ENCODE assay signal across 12 cellular contexts in the genomic region with DNA sequence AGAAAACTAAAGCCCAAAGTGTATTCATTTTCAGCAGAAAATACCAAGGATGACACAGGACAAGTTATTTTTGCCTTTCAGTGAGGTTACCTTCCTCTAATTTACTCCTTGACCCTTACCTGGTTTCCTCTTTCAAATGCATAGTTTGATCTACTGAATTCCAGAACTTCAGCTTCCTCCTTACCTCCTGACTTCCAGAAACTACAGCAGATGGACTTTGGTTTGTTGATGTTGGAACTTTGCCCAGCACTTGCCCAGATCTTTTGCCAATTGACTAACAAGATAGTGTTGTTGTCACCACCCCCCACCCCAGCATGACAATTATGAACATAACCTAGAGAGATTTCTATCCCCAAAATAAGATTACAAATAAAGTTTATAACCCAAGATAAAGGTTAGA.
DNase-seq lines count a peak whose midpoint lies in the region; ATAC-seq, FAIRE-seq and TF ChIP-seq lines count a peak whose summit lies in the region.
"Had no signal": no experiment of that assay in that cellular context is flagged by ENCODE, and none has a peak within 500 bp of the region (broad histone marks: within the 10 kb centered on the region; RNA-seq: fewer than 3 reads in every experiment).

No MANE protein-coding gene starts in this region.

- H3K4me2 ChIP-seq in Karpas-422 (ENCODE audit: low read depth, low read length, poor library complexity, severe bottlenecking) = no peak overlapping the region
- H3K4me2 ChIP-seq: BLaER1 treated with 17β-estradiol and CSF1 and Interleukin-3, amounts not matched to agents 10 nM and 100 nM had no signal

- peaks cover 1 to 15% (median 10%) of the 10 kb centered on the region in 4 donors for H3K4me1 ChIP-seq in liver (ENCODE audit: control insufficient read depth in 4 of 4, insufficient read depth in 4 of 4, low read length in 3 of 4)
- no peaks in the 10 kb centered on the region for H3K4me1 ChIP-seq in Karpas-422 (ENCODE audit: low read length)

- H4K20me1 ChIP-seq in Karpas-422 (ENCODE audit: insufficient read depth, low read depth, low read length) = no peaks in the 10 kb centered on the region
- H4K20me1 ChIP-seq: BLaER1 treated with 17β-estradiol and CSF1 and Interleukin-3, amounts not matched to agents 10 nM and 100 nM had no signal

- no peaks in the 10 kb centered on the region for H3K9me2 ChIP-seq in Karpas-422 (replicated peaks; ENCODE audit: insufficient read depth, low read length)

- H3K27me3 ChIP-seq in bronchial epithelial cell (ENCODE audit: control insufficient read depth, insufficient read depth, low read length) (no peaks in the 10 kb centered on the region), liver (ENCODE audit: control insufficient read depth in 4 of 4, insufficient read depth in 4 of 4, low read length in 3 of 4) (no peaks in the 10 kb centered on the region), Karpas-422 (ENCODE audit: low read length) (no peaks in the 10 kb centered on the region)
- H3K27me3 ChIP-seq: BLaER1 treated with 17β-estradiol and CSF1 and Interleukin-3, amounts not matched to agents 10 nM and 100 nM had no signal

- no peaks in the 10 kb centered on the region for H3K79me2 ChIP-seq in Karpas-422 (ENCODE audit: low read length)

- H3K27ac ChIP-seq in liver (ENCODE audit: low read depth in 1 of 2, low read length in 2 of 2) (peak overlapping the region in 1 of 2 donors; percentile 60), Karpas-422 (ENCODE audit: low read length) (no peak overlapping the region)
- H3K27ac ChIP-seq: BLaER1 treated with 17β-estradiol and CSF1 and Interleukin-3, amounts not matched to agents 10 nM and 100 nM had no signal

- FAIRE-seq in bronchial epithelial cell (lab: Jason Lieb, UNC) = no peak

- no peak for ATAC-seq in GM19452 (IDR thresholded peaks at IDR 0.05; ENCODE audit: unreplicated experiment)
- ATAC-seq in HG03460 (IDR thresholded peaks at IDR 0.05; ENCODE audit: unreplicated experiment) = no peak

- no peak for TF ChIP-seq CTCF in bronchial epithelial cell (IDR thresholded peaks at IDR 0.05; ENCODE audit: insufficient read depth, low read length, severe bottlenecking)
- TF ChIP-seq CTCF in liver (IDR thresholded peaks at IDR 0.05; ENCODE audit: low read depth, low read length, missing input control) = no peak

- no peak overlapping the region for H2AFZ ChIP-seq in Karpas-422 (ENCODE audit: low read length)

- H3K9me3 ChIP-seq in liver (ENCODE audit: control insufficient read depth in 4 of 4, low read length in 3 of 4) = no peaks in the 10 kb centered on the region
- H3K9me3 ChIP-seq in Karpas-422 (ENCODE audit: low read length) = no peaks in the 10 kb centered on the region
- H3K9me3 ChIP-seq: BLaER1 treated with 17β-estradiol and CSF1 and Interleukin-3, amounts not matched to agents 10 nM and 100 nM had no signal

- H3K4me3 ChIP-seq in bronchial epithelial cell (ENCODE audit: low read depth, low read length) (no peak overlapping the region), liver (ENCODE audit: low read depth in 1 of 3, low read length in 3 of 3) (no peak overlapping the region), Karpas-422 (ENCODE audit: low read length) (no peak overlapping the region)
- H3K4me3 ChIP-seq: BLaER1 treated with 17β-estradiol and CSF1 and Interleukin-3, amounts not matched to agents 10 nM and 100 nM had no signal

- TF ChIP-seq RAD21 in liver (IDR thresholded peaks at IDR 0.05) = peak; percentile 10 to 12

- DNase-seq in DMS 273 (lab: John Stamatoyannopoulos, UW; ENCODE audit: unreplicated experiment) = peak; percentile 81
- DNase-seq in NCI-H2171 treated with DMSO at 0.1 percent for 48 hours (lab: John Stamatoyannopoulos, UW) = peak; percentile 41
- DNase-seq in bronchial epithelial cell (ENCODE audit: low read depth) = peak; percentile 33
- DNase-seq in Karpas-422 = no peak
- no peak for DNase-seq in NCI-H1436 treated with DMSO at 0.1 percent for 48 hours (lab: John Stamatoyannopoulos, UW)
- DNase-seq: activated B cell treated with CpG ODN at 0.5 μM for 24 hours, HFFc6, NCI-H146 had no signal

- H3K36me3 ChIP-seq in bronchial epithelial cell (ENCODE audit: control insufficient read depth, insufficient read depth, low read length) (no peaks in the 10 kb centered on the region), liver (ENCODE audit: control insufficient read depth in 4 of 4, insufficient read depth in 3 of 4, low read depth in 1 of 4, low read length in 3 of 4) (no peaks in the 10 kb centered on the region), Karpas-422 (ENCODE audit: insufficient read depth, low read length) (no peaks in the 10 kb centered on the region)
- H3K36me3 ChIP-seq: BLaER1 treated with 17β-estradiol and CSF1 and Interleukin-3, amounts not matched to agents 10 nM and 100 nM had no signal

- H3K9ac ChIP-seq in liver (ENCODE audit: low read depth in 1 of 2, low read length in 2 of 2) (no peak overlapping the region), Karpas-422 (ENCODE audit: low read length) (no peak overlapping the region)
- H3K9ac ChIP-seq: BLaER1 treated with 17β-estradiol and CSF1 and Interleukin-3, amounts not matched to agents 10 nM and 100 nM had no signal

TF ChIP-seq in liver, 16 proteins besides CTCF, POLR2A, EP300 and RAD21:
- TF ChIP-seq JUND (IDR thresholded peaks at IDR 0.05) (peak; percentile 45 to 73), HNF4A (conservative IDR thresholded peaks at IDR 0.05) (peak; percentile 94 to 95), SP1 (IDR thresholded peaks at IDR 0.05) (peak; percentile 95), FOXA1 (IDR thresholded peaks at IDR 0.05) (peak; percentile 79), HNF4G (IDR thresholded peaks at IDR 0.05) (peak; percentile 88), RXRA (IDR thresholded peaks at IDR 0.05) (peak; percentile 32 to 52), FOXA2 (IDR thresholded peaks at IDR 0.05) (peak; percentile 75), TAF1 (conservative IDR thresholded peaks at IDR 0.05) (no peak), GABPA (IDR thresholded peaks at IDR 0.05 in 1 of 2, conservative IDR thresholded peaks at IDR 0.05 in 1 of 2) (no peak), YY1 (IDR thresholded peaks at IDR 0.05) (no peak), EGR1 (IDR thresholded peaks at IDR 0.05; ENCODE audit: low read depth in 2 of 2) (no peak), NR2F2 (IDR thresholded peaks at IDR 0.05) (no peak)
- TF ChIP-seq, protein P1, sequence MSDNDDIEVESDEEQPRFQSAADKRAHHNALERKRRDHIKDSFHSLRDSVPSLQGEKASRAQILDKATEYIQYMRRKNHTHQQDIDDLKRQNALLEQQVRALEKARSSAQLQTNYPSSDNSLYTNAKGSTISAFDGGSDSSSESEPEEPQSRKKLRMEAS (IDR thresholded peaks at IDR 0.05) = peak; percentile 60
- TF ChIP-seq, protein P2, sequence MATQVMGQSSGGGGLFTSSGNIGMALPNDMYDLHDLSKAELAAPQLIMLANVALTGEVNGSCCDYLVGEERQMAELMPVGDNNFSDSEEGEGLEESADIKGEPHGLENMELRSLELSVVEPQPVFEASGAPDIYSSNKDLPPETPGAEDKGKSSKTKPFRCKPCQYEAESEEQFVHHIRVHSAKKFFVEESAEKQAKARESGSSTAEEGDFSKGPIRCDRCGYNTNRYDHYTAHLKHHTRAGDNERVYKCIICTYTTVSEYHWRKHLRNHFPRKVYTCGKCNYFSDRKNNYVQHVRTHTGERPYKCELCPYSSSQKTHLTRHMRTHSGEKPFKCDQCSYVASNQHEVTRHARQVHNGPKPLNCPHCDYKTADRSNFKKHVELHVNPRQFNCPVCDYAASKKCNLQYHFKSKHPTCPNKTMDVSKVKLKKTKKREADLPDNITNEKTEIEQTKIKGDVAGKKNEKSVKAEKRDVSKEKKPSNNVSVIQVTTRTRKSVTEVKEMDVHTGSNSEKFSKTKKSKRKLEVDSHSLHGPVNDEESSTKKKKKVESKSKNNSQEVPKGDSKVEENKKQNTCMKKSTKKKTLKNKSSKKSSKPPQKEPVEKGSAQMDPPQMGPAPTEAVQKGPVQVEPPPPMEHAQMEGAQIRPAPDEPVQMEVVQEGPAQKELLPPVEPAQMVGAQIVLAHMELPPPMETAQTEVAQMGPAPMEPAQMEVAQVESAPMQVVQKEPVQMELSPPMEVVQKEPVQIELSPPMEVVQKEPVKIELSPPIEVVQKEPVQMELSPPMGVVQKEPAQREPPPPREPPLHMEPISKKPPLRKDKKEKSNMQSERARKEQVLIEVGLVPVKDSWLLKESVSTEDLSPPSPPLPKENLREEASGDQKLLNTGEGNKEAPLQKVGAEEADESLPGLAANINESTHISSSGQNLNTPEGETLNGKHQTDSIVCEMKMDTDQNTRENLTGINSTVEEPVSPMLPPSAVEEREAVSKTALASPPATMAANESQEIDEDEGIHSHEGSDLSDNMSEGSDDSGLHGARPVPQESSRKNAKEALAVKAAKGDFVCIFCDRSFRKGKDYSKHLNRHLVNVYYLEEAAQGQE (IDR thresholded peaks at IDR 0.05) = peak; percentile 51
- TF ChIP-seq, protein P3, sequence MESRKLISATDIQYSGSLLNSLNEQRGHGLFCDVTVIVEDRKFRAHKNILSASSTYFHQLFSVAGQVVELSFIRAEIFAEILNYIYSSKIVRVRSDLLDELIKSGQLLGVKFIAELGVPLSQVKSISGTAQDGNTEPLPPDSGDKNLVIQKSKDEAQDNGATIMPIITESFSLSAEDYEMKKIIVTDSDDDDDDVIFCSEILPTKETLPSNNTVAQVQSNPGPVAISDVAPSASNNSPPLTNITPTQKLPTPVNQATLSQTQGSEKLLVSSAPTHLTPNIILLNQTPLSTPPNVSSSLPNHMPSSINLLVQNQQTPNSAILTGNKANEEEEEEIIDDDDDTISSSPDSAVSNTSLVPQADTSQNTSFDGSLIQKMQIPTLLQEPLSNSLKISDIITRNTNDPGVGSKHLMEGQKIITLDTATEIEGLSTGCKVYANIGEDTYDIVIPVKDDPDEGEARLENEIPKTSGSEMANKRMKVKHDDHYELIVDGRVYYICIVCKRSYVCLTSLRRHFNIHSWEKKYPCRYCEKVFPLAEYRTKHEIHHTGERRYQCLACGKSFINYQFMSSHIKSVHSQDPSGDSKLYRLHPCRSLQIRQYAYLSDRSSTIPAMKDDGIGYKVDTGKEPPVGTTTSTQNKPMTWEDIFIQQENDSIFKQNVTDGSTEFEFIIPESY (IDR thresholded peaks at IDR 0.05) = no peak
- TF ChIP-seq, protein P4, sequence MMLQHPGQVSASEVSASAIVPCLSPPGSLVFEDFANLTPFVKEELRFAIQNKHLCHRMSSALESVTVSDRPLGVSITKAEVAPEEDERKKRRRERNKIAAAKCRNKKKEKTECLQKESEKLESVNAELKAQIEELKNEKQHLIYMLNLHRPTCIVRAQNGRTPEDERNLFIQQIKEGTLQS (IDR thresholded peaks at IDR 0.05) = no peak

Comparison
In these comparisons a context has a peak if more than half of its experiments do, and no peak if none do; other contexts are left out.
1. DNase-seq: peak in DMS 273 (single experiment), NCI-H2171 treated with DMSO at 0.1 percent for 48 hours (single experiment) and bronchial epithelial cell (single experiment); none in Karpas-422 (single experiment) and NCI-H1436 treated with DMSO at 0.1 percent for 48 hours (single experiment).